Comparison of ENCODE assay signal across 22 cellular contexts in the genomic region with DNA sequence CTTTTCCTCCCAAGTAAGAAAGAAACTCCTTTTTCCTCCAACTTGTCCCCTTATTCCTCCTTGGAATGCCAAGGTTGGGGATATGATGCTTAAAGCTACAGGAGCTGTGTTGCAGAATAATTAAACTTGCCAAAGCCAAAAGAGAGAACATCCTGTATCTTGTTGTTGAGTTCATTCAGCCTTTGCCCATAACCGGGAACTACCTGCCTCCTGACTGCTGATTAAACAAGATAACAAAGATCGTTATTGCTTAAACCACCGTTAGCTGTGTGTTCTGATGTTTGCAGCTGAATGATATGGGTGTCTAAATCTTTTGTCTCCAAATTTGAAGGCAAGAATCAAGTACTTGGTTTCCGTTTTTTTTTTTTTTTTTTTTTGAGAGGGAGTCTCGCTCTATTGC.
DNase-seq lines count a peak whose midpoint lies in the region; ATAC-seq, FAIRE-seq and TF ChIP-seq lines count a peak whose summit lies in the region.
"Had no signal": no experiment of that assay in that cellular context is flagged by ENCODE, and none has a peak within 500 bp of the region (broad histone marks: within the 10 kb centered on the region; RNA-seq: fewer than 3 reads in every experiment).

No MANE protein-coding gene starts in this region.

- POLR2A ChIA-PET in HepG2 (lab: Yijun Ruan, JAX): no interaction called here

- H3K4me3 Mint-ChIP-seq in endothelial cell (ENCODE audit: unreplicated experiment): no peak overlapping the region
- H3K4me3 Mint-ChIP-seq: B cell; CD4-positive, alpha-beta T cell; CD8-positive, alpha-beta T cell had no signal

- H4K20me1 ChIP-seq in HepG2 (ENCODE audit: insufficient read depth, low read length): no peaks in the 10 kb centered on the region
- no peaks in the 10 kb centered on the region for H4K20me1 ChIP-seq in mammary epithelial cell (ENCODE audit: insufficient read depth, low read length)
- H4K20me1 ChIP-seq: BLaER1 treated with 17β-estradiol and CSF1 and Interleukin-3, amounts not matched to agents 10 nM and 100 nM had no signal

- H3K79me2 ChIP-seq in HepG2 (ENCODE audit: insufficient read depth, low read length) (no peaks in the 10 kb centered on the region), mammary epithelial cell (ENCODE audit: insufficient read depth, low read length) (no peaks in the 10 kb centered on the region)

- CTCF ChIA-PET in HepG2 (lab: Yijun Ruan, JAX; ENCODE audit: low intra/inter-chr PET ratio, low total read pairs) (no interaction called here), mammary epithelial cell (lab: Charles Lee; ENCODE audit: low non-redundant PET) (interaction anchor here (0.7 kb wide), 1 partner anchor 117 kb away, joined by 16 read pairs; no protein-coding TSS in a partner anchor)

- H2AFZ ChIP-seq in HepG2 (ENCODE audit: low read length): no peak overlapping the region
- H2AFZ ChIP-seq in mammary epithelial cell (ENCODE audit: low read depth, low read length): no peak overlapping the region

- no peak for ATAC-seq in HepG2
- peak; percentile 82 to 99 (median 98) for ATAC-seq in right lobe of liver
- ATAC-seq: A549; CD8-positive, alpha-beta T cell had no signal

- peak overlapping the region; percentile 80 for H3K27ac Mint-ChIP-seq in endothelial cell (ENCODE audit: unreplicated experiment)
- H3K27ac Mint-ChIP-seq: B cell; CD4-positive, alpha-beta T cell; CD8-positive, alpha-beta T cell had no signal

- peaks cover 23% of the 10 kb centered on the region for H3K4me1 Mint-ChIP-seq in endothelial cell (ENCODE audit: unreplicated experiment)
- H3K4me1 Mint-ChIP-seq: B cell had no signal

- H3K4me1 ChIP-seq in liver (ENCODE audit: control insufficient read depth in 4 of 4, insufficient read depth in 4 of 4, low read length in 3 of 4): no peaks in the 10 kb centered on the region
- H3K4me1 ChIP-seq in HepG2 (ENCODE audit: insufficient read depth, low read length): no peaks in the 10 kb centered on the region
- peaks cover 0 to 5% (median 0%) of the 10 kb centered on the region in 4 donors for H3K4me1 ChIP-seq in right lobe of liver
- H3K4me1 ChIP-seq in mammary epithelial cell (ENCODE audit: insufficient read depth, low read length): no peaks in the 10 kb centered on the region
- H3K4me1 ChIP-seq: A549, Caco-2 had no signal

- TF ChIP-seq RAD21 in liver (IDR thresholded peaks at IDR 0.05): no peak
- no peak for TF ChIP-seq RAD21 in HepG2 (CRISPR knock-in tag; IDR thresholded peaks at IDR 0.05)

- no peaks in the 10 kb centered on the region for H3K9me3 Mint-ChIP-seq in endothelial cell (ENCODE audit: unreplicated experiment)
- H3K9me3 Mint-ChIP-seq: CD4-positive, alpha-beta T cell; CD8-positive, alpha-beta T cell had no signal

- TF ChIP-seq POLR2A in HepG2 (IDR thresholded peaks at IDR 0.05; ENCODE audit: insufficient read depth in 1 of 2, low read depth in 2 of 2, low read length in 2 of 2) (no peak), right lobe of liver (IDR thresholded peaks at IDR 0.05) (no peak)

- no peak for TF ChIP-seq EP300 in HepG2 (IDR thresholded peaks at IDR 0.05; ENCODE audit: low read depth in 2 of 2, low read length in 2 of 2)
- TF ChIP-seq EP300 in HepG2 (CRISPR knock-in tag; IDR thresholded peaks at IDR 0.05; ENCODE audit: borderline replicate concordance): no peak

- 28% methylated on average over 5 of the region's 5 CpGs for WGBS in liver
- 6% methylated on average over 4 of the region's 5 CpGs for WGBS in HepG2 (ENCODE audit: low lambda C conversion rate)
- WGBS in right lobe of liver (ENCODE audit: insufficient coverage, low coverage, low lambda C conversion rate, missing lambda C conversion rate): 26% methylated on average over 4 of the region's 5 CpGs
- 14% methylated on average over 4 of the region's 5 CpGs for WGBS in mammary epithelial cell (ENCODE audit: low coverage, missing lambda C conversion rate)

- TF ChIP-seq CTCF in liver (IDR thresholded peaks at IDR 0.05; ENCODE audit: low read depth, low read length, missing input control): no peak
- TF ChIP-seq CTCF in HepG2 (CRISPR knock-in tag; IDR thresholded peaks at IDR 0.05): no peak
- no peak for TF ChIP-seq CTCF in endothelial cell (IDR thresholded peaks at IDR 0.05; ENCODE audit: unreplicated experiment)
- TF ChIP-seq CTCF in right lobe of liver (IDR thresholded peaks at IDR 0.05): no peak
- no peak for TF ChIP-seq CTCF in mammary epithelial cell (conservative IDR thresholded peaks at IDR 0.05 in 1 of 2, IDR thresholded peaks at IDR 0.05 in 1 of 2; ENCODE audit: extremely low read depth in 1 of 2, insufficient read depth in 1 of 2, low read depth in 1 of 2, low read length in 2 of 2)

- no peak overlapping the region for H3K9ac ChIP-seq in liver (ENCODE audit: low read depth in 1 of 2, low read length in 2 of 2)
- H3K9ac ChIP-seq in HepG2 (ENCODE audit: insufficient read depth, low read depth, low read length): no peak overlapping the region
- no peak overlapping the region for H3K9ac ChIP-seq in mammary epithelial cell (ENCODE audit: insufficient read depth, low read length)
- H3K9ac ChIP-seq: BLaER1 treated with 17β-estradiol and CSF1 and Interleukin-3, amounts not matched to agents 10 nM and 100 nM had no signal

- H3K4me2 ChIP-seq in HepG2 (ENCODE audit: low read depth, low read length): no peak overlapping the region
- H3K4me2 ChIP-seq in mammary epithelial cell (ENCODE audit: insufficient read depth, low read depth, low read length): no peak overlapping the region
- H3K4me2 ChIP-seq: A549; BLaER1 treated with 17β-estradiol and CSF1 and Interleukin-3, amounts not matched to agents 10 nM and 100 nM had no signal

- H3K36me3 Mint-ChIP-seq in endothelial cell (ENCODE audit: low read depth, unreplicated experiment): no peaks in the 10 kb centered on the region
- H3K36me3 Mint-ChIP-seq: CD8-positive, alpha-beta T cell had no signal

- no peaks in the 10 kb centered on the region for H3K36me3 ChIP-seq in liver (ENCODE audit: control insufficient read depth in 4 of 4, insufficient read depth in 3 of 4, low read depth in 1 of 4, low read length in 3 of 4)
- no peaks in the 10 kb centered on the region for H3K36me3 ChIP-seq in HepG2 (replicated peaks in 1 of 2; ENCODE audit: control insufficient read depth in 1 of 2, insufficient read depth in 2 of 2, low read length in 2 of 2)
- no peaks in the 10 kb centered on the region for H3K36me3 ChIP-seq in right lobe of liver
- no peaks in the 10 kb centered on the region for H3K36me3 ChIP-seq in mammary epithelial cell (ENCODE audit: insufficient read depth, low read length)
- H3K36me3 ChIP-seq: BLaER1 treated with 17β-estradiol and CSF1 and Interleukin-3, amounts not matched to agents 10 nM and 100 nM had no signal

- no peak for FAIRE-seq in HepG2 (lab: Jason Lieb, UNC)
- FAIRE-seq: A549, D721Med, G401.6, GM12891, GM19239 had no signal

- H3K4me3 ChIP-seq in liver (ENCODE audit: low read depth in 1 of 3, low read length in 3 of 3): no peak overlapping the region
- H3K4me3 ChIP-seq in HepG2 (replicated peaks in 1 of 3; ENCODE audit: insufficient read depth in 1 of 3, low read depth in 2 of 3, low read length in 3 of 3): no peak overlapping the region
- no peak overlapping the region for H3K4me3 ChIP-seq in right lobe of liver
- no peak overlapping the region for H3K4me3 ChIP-seq in mammary epithelial cell (replicated peaks in 1 of 3; ENCODE audit: insufficient read depth in 1 of 3, low read depth in 2 of 3, low read length in 3 of 3)
- H3K4me3 ChIP-seq: A549; BLaER1 treated with 17β-estradiol and CSF1 and Interleukin-3, amounts not matched to agents 10 nM and 100 nM had no signal

- H3K27me3 Mint-ChIP-seq in endothelial cell (ENCODE audit: unreplicated experiment): no peaks in the 10 kb centered on the region
- H3K27me3 Mint-ChIP-seq: CD4-positive, alpha-beta T cell had no signal

- BruUV-seq in HepG2 (replicated peaks; lab: Mats Ljungman, UMichigan) (no TSS peak), mammary epithelial cell (replicated peaks; lab: Mats Ljungman, UMichigan) (no TSS peak)

- H3K27ac ChIP-seq in liver (ENCODE audit: low read depth in 1 of 2, low read length in 2 of 2) (no peak overlapping the region), HepG2 (ENCODE audit: extremely low read length, insufficient read depth, low read length) (no peak overlapping the region), right lobe of liver (no peak overlapping the region), mammary epithelial cell (ENCODE audit: insufficient read depth, low read depth, low read length) (no peak overlapping the region)
- H3K27ac ChIP-seq: 22Rv1; A549; BLaER1 treated with 17β-estradiol and CSF1 and Interleukin-3, amounts not matched to agents 10 nM and 100 nM; C4-2B had no signal

- dilution Hi-C loops in mammary epithelial cell (cut with HindIII; ENCODE audit: low sequenced_read_pairs): loop anchor here (5.0 kb wide), 1 partner anchor 33 kb away; no protein-coding TSS in a partner anchor

- intact Hi-C loops in HepG2 (cut with micrococcal nuclease; ENCODE audit: unreplicated experiment) (no loop called here), right lobe of liver (cut with DNase I) (no loop called here), mammary epithelial cell (cut with micrococcal nuclease) (no loop called here)

- in situ Hi-C loops in HepG2 (cut with HindIII; ENCODE audit: extremely low pct_ligation_motif_present, low pct_unique_long_range_greater_than_20kb) (no loop called here), mammary epithelial cell (cut with MboI; ENCODE audit: low sequenced_read_pairs in 2 of 2) (no loop called here)

- no peak for DNase-seq in HepG2 (ENCODE audit: low spot score)
- DNase-seq in endothelial cell (ENCODE audit: low spot score): no peak
- peak in 1 of 3 donors; percentile 49 for DNase-seq in right lobe of liver
- no peak for DNase-seq in mammary epithelial cell
- DNase-seq in NCI-H1930 (lab: John Stamatoyannopoulos, UW): no peak
- DNase-seq: AML-193; Caco-2; Calu3; CD4-positive, alpha-beta T cell; CD8-positive, alpha-beta T cell; DMS79 treated with DMSO at 0.1 percent for 48 hours; GF-D8 had no signal

- no peaks in the 10 kb centered on the region for H3K27me3 ChIP-seq in liver (ENCODE audit: control insufficient read depth in 4 of 4, insufficient read depth in 4 of 4, low read length in 3 of 4)
- H3K27me3 ChIP-seq in HepG2 (ENCODE audit: control insufficient read depth in 1 of 2, insufficient read depth in 2 of 2, low read length in 2 of 2): no peaks in the 10 kb centered on the region
- no peaks in the 10 kb centered on the region for H3K27me3 ChIP-seq in right lobe of liver
- H3K27me3 ChIP-seq in mammary epithelial cell (ENCODE audit: insufficient read depth, low read length): no peaks in the 10 kb centered on the region
- H3K27me3 ChIP-seq: BLaER1 treated with 17β-estradiol and CSF1 and Interleukin-3, amounts not matched to agents 10 nM and 100 nM had no signal

- no peaks in the 10 kb centered on the region for H3K9me3 ChIP-seq in liver (ENCODE audit: control insufficient read depth in 4 of 4, low read length in 3 of 4)
- H3K9me3 ChIP-seq in HepG2 (ENCODE audit: low read length): no peaks in the 10 kb centered on the region
- H3K9me3 ChIP-seq in right lobe of liver: no peaks in the 10 kb centered on the region
- H3K9me3 ChIP-seq in mammary epithelial cell (replicated peaks; ENCODE audit: insufficient read depth, low read length): peaks cover 2% of the 10 kb centered on the region
- H3K9me3 ChIP-seq: A549; BLaER1 treated with 17β-estradiol and CSF1 and Interleukin-3, amounts not matched to agents 10 nM and 100 nM; Caco-2 had no signal

TF ChIP-seq in liver, 16 proteins besides CTCF, POLR2A, EP300 and RAD21 (continues in another document):
- TF ChIP-seq HNF4A (conservative IDR thresholded peaks at IDR 0.05): peak; percentile 39 to 68
